ENCODE assay signal across 1 cellular context in genomic region chr3:49700453-49701128, GRCh38.
TF ChIP-seq lines count a peak whose summit lies in the region.

No MANE protein-coding gene starts in this region.

TF ChIP-seq in HepG2, 621 proteins besides CTCF, POLR2A, EP300 and RAD21:
- TF ChIP-seq KLF11 (CRISPR knock-in tag; IDR thresholded peaks at IDR 0.05): no peak
- no peak for TF ChIP-seq SPEN (CRISPR knock-in tag; IDR thresholded peaks at IDR 0.05; ENCODE audit: low read depth)
- no peak for TF ChIP-seq ATF2 (CRISPR knock-in tag; IDR thresholded peaks at IDR 0.05)
- TF ChIP-seq KLF9 (CRISPR knock-in tag; IDR thresholded peaks at IDR 0.05; ENCODE audit: low read depth): no peak
- TF ChIP-seq SALL2 (CRISPR knock-in tag; IDR thresholded peaks at IDR 0.05): no peak
- no peak for TF ChIP-seq AFF4 (CRISPR knock-in tag; IDR thresholded peaks at IDR 0.05)
- no peak for TF ChIP-seq PPARG (CRISPR knock-in tag; conservative IDR thresholded peaks at IDR 0.05)
